In genomic region chr1:205074084-205074483, GRCh38 we compare ENCODE assay signal across 29 cellular contexts. TPM values are rescaled to one million over a fixed set of nuclear protein-coding genes. Genes with fewer than 3 reads are reported as not detected.
"Had no signal": no experiment of that assay in that cellular context is flagged by ENCODE, and none has a peak within 500 bp of the region (broad histone marks: within the 10 kb centered on the region; RNA-seq: fewer than 3 reads in every experiment).

No MANE protein-coding gene starts in this region.

- ATAC-seq: activated CD4-positive, CD25-positive, alpha-beta regulatory T cell treated with anti-CD3 and anti-CD28 coated beads, Interleukin-2, amount 50 U/mL, for 24 hours; body of pancreas; Panc1 had no signal

- H3K4me2 ChIP-seq: KMS-11, SK-N-SH had no signal

- H3K36me3 ChIP-seq: ascending aorta, MG63, SJCRH30 had no signal

- H3K27ac ChIP-seq: ascending aorta, body of pancreas, KMS-11, SJCRH30 had no signal

- H3K36me3 Mint-ChIP-seq: activated naive CD4-positive, alpha-beta T cell treated with anti-CD3 and anti-CD28 coated beads, Interleukin-2, amount 50 U/mL, for 24 hours had no signal

- H3K4me1 ChIP-seq: ascending aorta had no signal

- H3K27ac Mint-ChIP-seq: activated naive CD4-positive, alpha-beta T cell treated with anti-CD3 and anti-CD28 coated beads, Interleukin-2, amount 50 U/mL, for 24 hours; activated T-cell treated with anti-CD3 and anti-CD28 coated beads, Interleukin-2, amount 50 U/mL, for 24 hours; activated T-helper 1 cell treated with anti-CD3 and anti-CD28 coated beads, Interleukin-12 subunit alpha, Interleukin-12 subunit beta, Interleukin-2, Interleukin-4 antibody, amounts not matched to agents 30 ng/mL and 10 ng/mL and 1 ng/mL, durations not matched to agents 14 hours and 24 hours and 36 hours; IgD-negative memory B cell had no signal

- DNase-seq: activated CD4-positive, alpha-beta T cell treated with anti-CD3 and anti-CD28 coated beads for 4 hours; activated CD4-positive, alpha-beta T cell treated with anti-CD3 and anti-CD28 coated beads, Interleukin-2, amount 50 U/mL, for 4 hours; activated effector memory CD4-positive, alpha-beta T cell treated with Interleukin-2 at 50 U/mL for 16 hours; activated naive CD4-positive, alpha-beta T cell; activated T-cell treated with anti-CD3 and anti-CD28 coated beads, Interleukin-2, amount 50 U/mL, for 24 hours; body of pancreas; MV-4-11; NCI-H1092 treated with DMSO at 0.1 percent for 48 hours; NCI-H1417 treated with DMSO at 0.1 percent for 48 hours; NCI-H1694; NCI-H2029; NCI-H2107; NCI-H510A treated with DMSO at 0.1 percent for 48 hours; NK-92 treated with Interleukin-12 subunit alpha and Interleukin-12 subunit beta, amount 100 ng/mL, for 24 hours; OCI-M1; Right ventricle myocardium superior; SJCRH30; SK-N-SH had no signal

- H3K27me3 Mint-ChIP-seq: activated naive CD4-positive, alpha-beta T cell treated with anti-CD3 and anti-CD28 coated beads, Interleukin-2, amount 50 U/mL, for 24 hours; activated T-cell treated with anti-CD3 and anti-CD28 coated beads, Interleukin-2, amount 50 U/mL, for 24 hours; central memory CD8-positive, alpha-beta T cell; IgD-negative memory B cell had no signal

- H3K9me3 Mint-ChIP-seq: activated naive CD4-positive, alpha-beta T cell treated with anti-CD3 and anti-CD28 coated beads, Interleukin-2, amount 50 U/mL, for 24 hours; activated T-cell treated with anti-CD3 and anti-CD28 coated beads, Interleukin-2, amount 50 U/mL, for 24 hours; activated T-helper 1 cell treated with anti-CD3 and anti-CD28 coated beads, Interleukin-12 subunit alpha, Interleukin-12 subunit beta, Interleukin-2, Interleukin-4 antibody, amounts not matched to agents 30 ng/mL and 10 ng/mL and 1 ng/mL, durations not matched to agents 14 hours and 24 hours and 36 hours; central memory CD8-positive, alpha-beta T cell; IgD-negative memory B cell had no signal

- H3K9me3 ChIP-seq: ascending aorta, body of pancreas, MG63, SJCRH30, SK-N-SH had no signal

- H3K9ac ChIP-seq: KMS-11, SK-N-SH had no signal

- H3K4me3 Mint-ChIP-seq: activated naive CD4-positive, alpha-beta T cell treated with anti-CD3 and anti-CD28 coated beads, Interleukin-2, amount 50 U/mL, for 24 hours; activated T-cell treated with anti-CD3 and anti-CD28 coated beads, Interleukin-2, amount 50 U/mL, for 24 hours; activated T-helper 1 cell treated with anti-CD3 and anti-CD28 coated beads, Interleukin-12 subunit alpha, Interleukin-12 subunit beta, Interleukin-2, Interleukin-4 antibody, amounts not matched to agents 30 ng/mL and 10 ng/mL and 1 ng/mL, durations not matched to agents 14 hours and 24 hours and 36 hours; central memory CD8-positive, alpha-beta T cell; IgD-negative memory B cell had no signal

- H3K4me1 Mint-ChIP-seq: activated naive CD4-positive, alpha-beta T cell treated with anti-CD3 and anti-CD28 coated beads, Interleukin-2, amount 50 U/mL, for 24 hours; central memory CD8-positive, alpha-beta T cell; IgD-negative memory B cell had no signal

- H3K27me3 ChIP-seq: ascending aorta, body of pancreas, MG63, SJCRH30 had no signal

- H3K4me3 ChIP-seq: ascending aorta, body of pancreas, MG63, SJCRH30 had no signal

RNA-seq across cellular contexts. Expression of gene TMEM81, which starts 10.2 kb away (rescaled TPM):
- total RNA-seq: ascending aorta had no signal

RNA-seq across cellular contexts. Expression of gene CNTN2, which starts 31.1 kb away (rescaled TPM):
- total RNA-seq: activated CD8-positive, alpha-beta memory T cell treated with anti-CD3 and anti-CD28 coated beads for 36 hours; activated T-helper 1 cell treated with anti-CD3 and anti-CD28 coated beads, Interleukin-12 subunit alpha, Interleukin-12 subunit beta, Interleukin-2, Interleukin-4 antibody, amounts not matched to agents 30 ng/mL and 10 ng/mL and 1 ng/mL, durations not matched to agents 14 hours and 24 hours and 36 hours; body of pancreas; T-helper 1 cell treated with Interleukin-12 subunit alpha and Interleukin-12 subunit beta and Interleukin-4 antibody, amounts not matched to agents 30 ng/mL and 1 ng/mL, for 36 hours had no signal
- polyA plus RNA-seq: IgD-negative memory B cell had no signal
